8 cellular contexts compared by ENCODE assay signal in the genomic region with DNA sequence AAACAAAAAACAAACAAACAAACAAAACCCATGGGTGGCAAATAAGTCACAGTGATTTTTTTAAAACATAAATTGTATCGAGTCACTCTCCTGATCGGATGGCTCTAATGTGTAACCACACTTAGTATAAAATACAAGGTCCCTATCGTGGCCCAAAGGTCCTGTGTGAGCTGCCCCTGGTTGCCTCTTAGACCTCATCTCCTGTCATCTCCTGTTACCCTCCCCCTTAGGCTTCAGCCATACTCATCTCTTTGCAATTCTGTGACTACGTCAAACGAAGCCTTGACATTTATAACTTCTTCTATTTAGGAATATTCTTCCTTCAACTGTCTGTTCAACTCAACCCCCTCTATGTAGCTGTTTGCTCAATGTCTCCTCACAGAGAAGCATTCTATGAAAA.
"Had no signal": no experiment of that assay in that cellular context is flagged by ENCODE, and none has a peak within 500 bp of the region (broad histone marks: within the 10 kb centered on the region; RNA-seq: fewer than 3 reads in every experiment).

No MANE protein-coding gene starts in this region.

- H3K4me3 Mint-ChIP-seq: GM23338, H9, HFFc6, IgD-negative memory B cell had no signal

- H3K27me3 Mint-ChIP-seq: IgD-negative memory B cell had no signal

- H3K9me3 Mint-ChIP-seq: GM23338, H9, HFFc6 had no signal

- DNase-seq: H9, HFFc6, KBM-7 had no signal

- H3K4me3 ChIP-seq: GM23338 had no signal

- H3K4me1 Mint-ChIP-seq: GM23338, H9 had no signal

- H3K27ac ChIP-seq: HL-60 had no signal

- ATAC-seq: GM23338, HCT116, HepG2 had no signal

- H3K27ac Mint-ChIP-seq: GM23338, H9, HFFc6, IgD-negative memory B cell had no signal
